10 cellular contexts compared by ENCODE assay signal in genomic region chr12:104485651-104486341, GRCh38. TPM values are rescaled to one million over a fixed set of nuclear protein-coding genes. Genes with fewer than 3 reads are reported as not detected.
DNase-seq lines count a peak whose midpoint lies in the region; ATAC-seq, FAIRE-seq and TF ChIP-seq lines count a peak whose summit lies in the region.
"Had no signal": no experiment of that assay in that cellular context is flagged by ENCODE, and none has a peak within 500 bp of the region (broad histone marks: within the 10 kb centered on the region; RNA-seq: fewer than 3 reads in every experiment).

No MANE protein-coding gene starts in this region.

- peaks cover 7 to 24% (median 13%) of the 10 kb centered on the region in 3 donors for H3K36me3 Mint-ChIP-seq in CD8-positive, alpha-beta memory T cell
- H3K36me3 Mint-ChIP-seq in activated CD4-positive, alpha-beta memory T cell treated with anti-CD3 and anti-CD28 coated beads, Interleukin-2, amount 10 ng/mL, durations not matched to agents 7 days and 5 days (ENCODE audit: low read depth): peaks cover 73% of the 10 kb centered on the region

- POLR2A ChIA-PET in CD8-positive, alpha-beta memory T cell (lab: Charles Lee): interaction anchor here (0.6 to 1.3 kb wide), 4 partner anchors 9 to 29 kb away, joined by 3 to 13 read pairs (median 3); partner anchors contain the start of gene CHST11
- POLR2A ChIA-PET in activated CD4-positive, alpha-beta memory T cell treated with anti-CD3 and anti-CD28 coated beads, Interleukin-2, amount 10 ng/mL, durations not matched to agents 7 days and 5 days (lab: Charles Lee): interaction anchor here (0.8 to 3.2 kb wide), 9 partner anchors 8 to 28 kb away, joined by 3 to 18 read pairs (median 7); partner anchors contain the start of gene CHST11

- peak overlapping the region; percentile 38 for H3K4me3 ChIP-seq in CD8-positive, alpha-beta memory T cell (ENCODE audit: low read length)
- no peak overlapping the region for H3K4me3 ChIP-seq in mesenchymal stem cell (ENCODE audit: insufficient read depth in 1 of 2, low read depth in 1 of 2, low read length in 2 of 2)
- no peak overlapping the region for H3K4me3 ChIP-seq in left lung
- H3K4me3 ChIP-seq: lung had no signal

- in situ Hi-C loops in KBM-7 (cut with MboI; ENCODE audit: low pct_unique_long_range_greater_than_20kb, low sequenced_read_pairs): no loop called here

- TF ChIP-seq CTCF in D721Med (IDR thresholded peaks at IDR 0.05; ENCODE audit: insufficient read depth, missing control alignments): no peak
- no peak for TF ChIP-seq CTCF in left lung (IDR thresholded peaks at IDR 0.05)

- H3K27ac ChIP-seq in CD8-positive, alpha-beta memory T cell (ENCODE audit: low read depth, low read length): peak overlapping the region; percentile 40
- H3K27ac ChIP-seq in mesenchymal stem cell (ENCODE audit: low read length, poor library complexity, severe bottlenecking): no peak overlapping the region
- no peak overlapping the region for H3K27ac ChIP-seq in left lung

- H3K9me3 ChIP-seq in CD8-positive, alpha-beta memory T cell (ENCODE audit: low read length): no peaks in the 10 kb centered on the region
- H3K9me3 ChIP-seq in mesenchymal stem cell (ENCODE audit: control insufficient read depth, low read length): no peaks in the 10 kb centered on the region
- no peaks in the 10 kb centered on the region for H3K9me3 ChIP-seq in left lung
- H3K9me3 ChIP-seq: Caco-2 had no signal

- H3K23ac ChIP-seq in mesenchymal stem cell (ENCODE audit: low read length in 2 of 2): no peak overlapping the region

- CTCF ChIA-PET in CD8-positive, alpha-beta memory T cell (lab: Charles Lee): interaction anchor here (0.8 to 1.5 kb wide), 4 partner anchors 9 to 104 kb away, joined by 3 to 5 read pairs (median 3); no protein-coding TSS in a partner anchor
- CTCF ChIA-PET in activated CD4-positive, alpha-beta memory T cell treated with anti-CD3 and anti-CD28 coated beads, Interleukin-2, amount 10 ng/mL, durations not matched to agents 7 days and 5 days (lab: Charles Lee): interaction anchor here (1.1 to 1.2 kb wide), 3 partner anchors 27 to 104 kb away, joined by 3 read pairs; no protein-coding TSS in a partner anchor

- no peak overlapping the region for H3K4me2 ChIP-seq in mesenchymal stem cell (ENCODE audit: low read length, poor library complexity, severe bottlenecking)

- H3K27me3 ChIP-seq in CD8-positive, alpha-beta memory T cell (ENCODE audit: insufficient read depth, low read length, poor library complexity, severe bottlenecking): no peaks in the 10 kb centered on the region
- H3K27me3 ChIP-seq in mesenchymal stem cell (ENCODE audit: control insufficient read depth in 1 of 2, insufficient read depth in 1 of 2, low read length in 2 of 2) (no peaks in the 10 kb centered on the region), left lung (no peaks in the 10 kb centered on the region)

- H3K4me1 ChIP-seq in CD8-positive, alpha-beta memory T cell (ENCODE audit: insufficient read depth, low read length): peaks cover 83% of the 10 kb centered on the region
- H3K4me1 ChIP-seq in mesenchymal stem cell (ENCODE audit: control insufficient read depth, insufficient read depth, low read depth, low read length) (peaks cover 4% of the 10 kb centered on the region), left lung (peaks cover 7 to 67% of the 10 kb centered on the region in 2 donors)
- H3K4me1 ChIP-seq: Caco-2 had no signal

- no peaks in the 10 kb centered on the region for H3K79me1 ChIP-seq in mesenchymal stem cell (replicated peaks; ENCODE audit: low read length, poor library complexity, severe bottlenecking)

- H3K4me1 Mint-ChIP-seq in CD8-positive, alpha-beta memory T cell: peaks cover 90 to 97% (median 96%) of the 10 kb centered on the region in 3 donors
- peaks cover 93% of the 10 kb centered on the region for H3K4me1 Mint-ChIP-seq in activated CD4-positive, alpha-beta memory T cell treated with anti-CD3 and anti-CD28 coated beads, Interleukin-2, amount 10 ng/mL, durations not matched to agents 7 days and 5 days

- no peak overlapping the region for H2BK12ac ChIP-seq in mesenchymal stem cell (ENCODE audit: low read length in 2 of 2)

- no peak overlapping the region for H3K14ac ChIP-seq in mesenchymal stem cell (ENCODE audit: low read length in 2 of 2)

- no peaks in the 10 kb centered on the region for H3K9me3 Mint-ChIP-seq in CD8-positive, alpha-beta memory T cell
- no peaks in the 10 kb centered on the region for H3K9me3 Mint-ChIP-seq in activated CD4-positive, alpha-beta memory T cell treated with anti-CD3 and anti-CD28 coated beads, Interleukin-2, amount 10 ng/mL, durations not matched to agents 7 days and 5 days

- H3K4me3 Mint-ChIP-seq in CD8-positive, alpha-beta memory T cell: peak overlapping the region; percentile 23 to 78 (median 75)
- peak overlapping the region; percentile 39 for H3K4me3 Mint-ChIP-seq in activated CD4-positive, alpha-beta memory T cell treated with anti-CD3 and anti-CD28 coated beads, Interleukin-2, amount 10 ng/mL, durations not matched to agents 7 days and 5 days

- no peak for FAIRE-seq in D721Med (lab: Jason Lieb, UNC)

- H3K27ac Mint-ChIP-seq in CD8-positive, alpha-beta memory T cell: peak overlapping the region; percentile 59 to 93 (median 90)
- peak overlapping the region; percentile 86 for H3K27ac Mint-ChIP-seq in activated CD4-positive, alpha-beta memory T cell treated with anti-CD3 and anti-CD28 coated beads, Interleukin-2, amount 10 ng/mL, durations not matched to agents 7 days and 5 days

- peak; percentile 26 to 74 (median 47) for DNase-seq in CD8-positive, alpha-beta memory T cell
- peak; percentile 90 for DNase-seq in KBM-7
- peak; percentile 72 for DNase-seq in activated CD4-positive, alpha-beta memory T cell treated with anti-CD3 and anti-CD28 coated beads, Interleukin-2, amount 10 ng/mL, durations not matched to agents 7 days and 5 days
- no peak for DNase-seq in mesenchymal stem cell
- DNase-seq in hepatic stellate cell (ENCODE audit: low spot score): no peak
- no peak for DNase-seq in D721Med (ENCODE audit: insufficient read length, low spot score)
- DNase-seq in left lung: no peak
- DNase-seq: Caco-2 had no signal

- no peak overlapping the region for H2AK5ac ChIP-seq in mesenchymal stem cell (ENCODE audit: low read length, severe bottlenecking)

- ATAC-seq in HG02970 (IDR thresholded peaks at IDR 0.05; ENCODE audit: low FRiP score, unreplicated experiment): no peak
- ATAC-seq in left lung: no peak

- no peaks in the 10 kb centered on the region for H3K36me3 ChIP-seq in CD8-positive, alpha-beta memory T cell (ENCODE audit: insufficient read depth, low read length)
- H3K36me3 ChIP-seq in mesenchymal stem cell (ENCODE audit: control insufficient read depth in 1 of 2, insufficient read depth in 2 of 2, low read depth in 1 of 2, low read length in 2 of 2) (no peaks in the 10 kb centered on the region), left lung (no peaks in the 10 kb centered on the region)

- H2AFZ ChIP-seq in mesenchymal stem cell (ENCODE audit: low read depth, low read length): no peak overlapping the region

- H2BK5ac ChIP-seq in mesenchymal stem cell (ENCODE audit: low read depth, low read length, poor library complexity, severe bottlenecking): no peak overlapping the region

- H3K18ac ChIP-seq in mesenchymal stem cell (ENCODE audit: low read depth in 1 of 2, low read length in 2 of 2): no peak overlapping the region

- no peak overlapping the region for H3K9ac ChIP-seq in mesenchymal stem cell (ENCODE audit: low read length)

- no peak overlapping the region for H4K91ac ChIP-seq in mesenchymal stem cell (ENCODE audit: low read length)

- H4K8ac ChIP-seq in mesenchymal stem cell (ENCODE audit: low read length): peak overlapping the region; percentile 82

- H2BK120ac ChIP-seq in mesenchymal stem cell (ENCODE audit: low read depth, low read length): no peak overlapping the region

- H3K27me3 Mint-ChIP-seq in CD8-positive, alpha-beta memory T cell: peaks cover 0 to 2% of the 10 kb centered on the region in 2 donors
- H3K27me3 Mint-ChIP-seq in activated CD4-positive, alpha-beta memory T cell treated with anti-CD3 and anti-CD28 coated beads, Interleukin-2, amount 10 ng/mL, durations not matched to agents 7 days and 5 days: no peaks in the 10 kb centered on the region

- H2BK15ac ChIP-seq in mesenchymal stem cell (ENCODE audit: low read depth, poor library complexity, severe bottlenecking): no peak overlapping the region

- peak overlapping the region in 1 of 2 experiments; percentile 26 for H3K4ac ChIP-seq in mesenchymal stem cell (ENCODE audit: low read depth in 1 of 2, low read length in 2 of 2)

- WGBS in mesenchymal stem cell: 92% methylated on average over 10 of the region's 11 CpGs

- intact Hi-C loops in left lung (cut with DNase I): no loop called here

RNA-seq across cellular contexts. Expression of gene CHST11, which starts 29.0 kb away (rescaled TPM):
- 10 to 100 TPM; 47.8 to 51.5 TPM for total RNA-seq in CD8-positive, alpha-beta memory T cell
- 76.8 TPM for polyA plus RNA-seq in CD8-positive, alpha-beta memory T cell
- total RNA-seq in activated CD4-positive, alpha-beta memory T cell treated with anti-CD3 and anti-CD28 coated beads, Interleukin-2, amount 10 ng/mL, durations not matched to agents 7 days and 5 days: 100 to 1,000 TPM; 124 to 125 TPM
- polyA plus RNA-seq in mesenchymal stem cell (2013, experiment 1 of 2): 17.4 TPM
- 16.4 TPM for polyA plus RNA-seq in mesenchymal stem cell (2013, experiment 2 of 2)
- total RNA-seq in left lung: 10 to 100 TPM; 39.3 to 56.9 TPM

Comparison
In these comparisons a context has a peak if more than half of its experiments do, and no peak if none do; other contexts are left out.
1. DNase-seq: peak in CD8-positive, alpha-beta memory T cell (5 of 5), KBM-7 (single experiment) and activated CD4-positive, alpha-beta memory T cell treated with anti-CD3 and anti-CD28 coated beads, Interleukin-2, amount 10 ng/mL, durations not matched to agents 7 days and 5 days (single experiment); none in mesenchymal stem cell (single experiment), hepatic stellate cell (single experiment), D721Med (single experiment) and left lung (0 of 2).